Comparison of ENCODE assay signal across 21 cellular contexts in genomic region chr11:60954421-60954820, GRCh38. TPM values are rescaled to one million over a fixed set of nuclear protein-coding genes. Genes with fewer than 3 reads are reported as not detected.
A peak's percentile ranks its signal among the peaks of the same experiment; 100 is the strongest.
DNase-seq lines count a peak whose midpoint lies in the region; ATAC-seq and TF ChIP-seq lines count a peak whose summit lies in the region.
"Had no signal": no experiment of that assay in that cellular context is flagged by ENCODE, and none has a peak within 500 bp of the region (broad histone marks: within the 10 kb centered on the region; RNA-seq: fewer than 3 reads in every experiment).

No MANE protein-coding gene starts in this region.

- no peak for TF ChIP-seq POLR2A in NB4 (IDR thresholded peaks at IDR 0.05; ENCODE audit: extremely low read depth, insufficient read length)

- peak; percentile 31 to 50 for DNase-seq in NOMO-1 (lab: John Stamatoyannopoulos, UW; ENCODE audit: unreplicated experiment in 2 of 2)
- DNase-seq in NOMO-1 treated with dmso at 0.1 percent for 144 hours (lab: John Stamatoyannopoulos, UW; ENCODE audit: unreplicated experiment), result no peak
- DNase-seq in NB4 (ENCODE audit: low read depth), result peak; percentile 42
- DNase-seq in islet precursor cell, result peak; percentile 47
- DNase-seq in stimulated activated naive B cell treated with anti-CD40 and anti-IgM and Interleukin-4, amounts not matched to agents 10 μg/mL and 1 μg/mL and 100 μg/mL, for 72 hours, result peak; percentile 59
- no peak for DNase-seq in osteocyte (ENCODE audit: extremely low spot score, unreplicated experiment)
- DNase-seq in activated T-cell treated with anti-CD3 and anti-CD28 coated beads, Interleukin-2, amount 50 U/mL, for 48 hours, result no peak
- DNase-seq: activated CD4-positive, alpha-beta T cell treated with anti-CD3 and anti-CD28 coated beads, Interleukin-2, amount 50 U/mL, for 1 hour; activated naive CD8-positive, alpha-beta T cell treated with anti-CD3 and anti-CD28 coated beads for 36 hours; effector memory CD4-positive, alpha-beta T cell; esophagus squamous epithelium; kidney glomerular epithelial cell; NCI-H1417 treated with DMSO at 0.1 percent for 48 hours; NCI-H510A treated with DMSO at 0.1 percent for 48 hours; SW 1271; uterus had no signal

- no peak for TF ChIP-seq CTCF in NB4 (IDR thresholded peaks at IDR 0.05; ENCODE audit: low read depth, low read length)
- TF ChIP-seq CTCF in osteocyte (IDR thresholded peaks at IDR 0.05), result no peak

- H3K4me3 Mint-ChIP-seq in stimulated activated naive B cell treated with anti-CD40 and anti-IgM and Interleukin-4, amounts not matched to agents 10 μg/mL and 1 μg/mL and 100 μg/mL, for 72 hours, result peak overlapping the region; percentile 56 to 57
- no peak overlapping the region for H3K4me3 Mint-ChIP-seq in osteocyte (ENCODE audit: unreplicated experiment)
- H3K4me3 Mint-ChIP-seq: activated naive CD8-positive, alpha-beta T cell treated with anti-CD3 and anti-CD28 coated beads for 36 hours had no signal

- peak overlapping the region; percentile 96 for H3K27ac Mint-ChIP-seq in stimulated activated naive B cell treated with anti-CD40 and anti-IgM and Interleukin-4, amounts not matched to agents 10 μg/mL and 1 μg/mL and 100 μg/mL, for 72 hours
- H3K27ac Mint-ChIP-seq in osteocyte (ENCODE audit: unreplicated experiment), result no peak overlapping the region
- H3K27ac Mint-ChIP-seq: activated naive CD8-positive, alpha-beta T cell treated with anti-CD3 and anti-CD28 coated beads for 36 hours; activated T-helper 2 cell treated with anti-CD3 and anti-CD28 coated beads, Interferon-gamma antibody, Interleukin-2, Interleukin-4, amounts not matched to agents 10 μg/mL and 5 μg/mL and 100 μg/mL, durations not matched to agents 14 hours and 24 hours and 36 hours had no signal

- no peaks in the 10 kb centered on the region for H3K9me3 Mint-ChIP-seq in stimulated activated naive B cell treated with anti-CD40 and anti-IgM and Interleukin-4, amounts not matched to agents 10 μg/mL and 1 μg/mL and 100 μg/mL, for 72 hours
- H3K9me3 Mint-ChIP-seq in osteocyte (ENCODE audit: unreplicated experiment), result no peaks in the 10 kb centered on the region
- H3K9me3 Mint-ChIP-seq: activated naive CD8-positive, alpha-beta T cell treated with anti-CD3 and anti-CD28 coated beads for 36 hours; activated T-helper 2 cell treated with anti-CD3 and anti-CD28 coated beads, Interferon-gamma antibody, Interleukin-2, Interleukin-4, amounts not matched to agents 10 μg/mL and 5 μg/mL and 100 μg/mL, durations not matched to agents 14 hours and 24 hours and 36 hours had no signal

- H3K36me3 Mint-ChIP-seq in stimulated activated naive B cell treated with anti-CD40 and anti-IgM and Interleukin-4, amounts not matched to agents 10 μg/mL and 1 μg/mL and 100 μg/mL, for 72 hours, result peaks cover 2 to 4% of the 10 kb centered on the region in 2 donors
- H3K36me3 Mint-ChIP-seq in osteocyte (ENCODE audit: unreplicated experiment), result no peaks in the 10 kb centered on the region
- H3K36me3 Mint-ChIP-seq: activated naive CD8-positive, alpha-beta T cell treated with anti-CD3 and anti-CD28 coated beads for 36 hours had no signal

- no peaks in the 10 kb centered on the region for H3K27me3 Mint-ChIP-seq in stimulated activated naive B cell treated with anti-CD40 and anti-IgM and Interleukin-4, amounts not matched to agents 10 μg/mL and 1 μg/mL and 100 μg/mL, for 72 hours
- H3K27me3 Mint-ChIP-seq in osteocyte (ENCODE audit: unreplicated experiment), result no peaks in the 10 kb centered on the region
- H3K27me3 Mint-ChIP-seq: activated naive CD8-positive, alpha-beta T cell treated with anti-CD3 and anti-CD28 coated beads for 36 hours had no signal

- H3K4me1 Mint-ChIP-seq in stimulated activated naive B cell treated with anti-CD40 and anti-IgM and Interleukin-4, amounts not matched to agents 10 μg/mL and 1 μg/mL and 100 μg/mL, for 72 hours, result peaks cover 30 to 48% of the 10 kb centered on the region in 2 donors
- peaks cover 21% of the 10 kb centered on the region for H3K4me1 Mint-ChIP-seq in osteocyte (ENCODE audit: unreplicated experiment)

- no peak overlapping the region for H3K4me3 ChIP-seq in NB4 (ENCODE audit: low read depth, low read length)
- H3K4me3 ChIP-seq: esophagus squamous epithelium, uterus had no signal

- peak; percentile 30 to 38 for ATAC-seq in stimulated activated naive B cell treated with anti-CD40 and anti-IgM and Interleukin-4, amounts not matched to agents 10 μg/mL and 1 μg/mL and 100 μg/mL, for 72 hours (replicated peaks)
- ATAC-seq in HG02798 (IDR thresholded peaks at IDR 0.05; ENCODE audit: poor library complexity, unreplicated experiment), result no peak

RNA-seq across cellular contexts. Expression of gene SLC15A3, which starts 2.4 kb away (rescaled TPM):
- total RNA-seq in osteocyte, result 11.6 and 14.6 TPM in 2 replicates

RNA-seq across cellular contexts. Expression of gene CD6, which starts 17.1 kb away (rescaled TPM):
- total RNA-seq in osteocyte, result not detected in 2 replicates
- total RNA-seq: HT1080, LHCN-M2, renal cortical epithelial cell had no signal

RNA-seq across cellular contexts. Expression of gene TMEM132A, which starts 30.2 kb away (rescaled TPM):
- total RNA-seq in osteocyte, result 113 and 118 TPM in 2 replicates

RNA-seq across cellular contexts. Expression of gene TMEM109, which starts 40.5 kb away (rescaled TPM):
- 144 and 152 TPM in 2 replicates for total RNA-seq in osteocyte

RNA-seq across cellular contexts. Expression of gene PRPF19, which starts 48.0 kb away (rescaled TPM):
- total RNA-seq in osteocyte, result 78.0 and 78.2 TPM in 2 replicates

Comparison
In these comparisons a context has a peak if more than half of its experiments do, and no peak if none do; other contexts are left out.
1. DNase-seq: peak in NOMO-1 (2 of 2), NB4 (single experiment), islet precursor cell (single experiment) and stimulated activated naive B cell treated with anti-CD40 and anti-IgM and Interleukin-4, amounts not matched to agents 10 μg/mL and 1 μg/mL and 100 μg/mL, for 72 hours (single experiment); none in NOMO-1 treated with dmso at 0.1 percent for 144 hours (single experiment), osteocyte (single experiment) and activated T-cell treated with anti-CD3 and anti-CD28 coated beads, Interleukin-2, amount 50 U/mL, for 48 hours (0 of 2).